ENCODE assay signal across 17 cellular contexts in genomic region chr11:22456993-22457748, GRCh38.
DNase-seq lines count a peak whose midpoint lies in the region; ATAC-seq and TF ChIP-seq lines count a peak whose summit lies in the region.
"Had no signal": no experiment of that assay in that cellular context is flagged by ENCODE, and none has a peak within 500 bp of the region (broad histone marks: within the 10 kb centered on the region; RNA-seq: fewer than 3 reads in every experiment).

No MANE protein-coding gene starts in this region.

- H3K9me3 ChIP-seq in SJCRH30 (replicated peaks) (peaks cover 15% of the 10 kb centered on the region), heart right ventricle (no peaks in the 10 kb centered on the region)
- H3K9me3 ChIP-seq: A549, SK-N-SH had no signal

- no peak overlapping the region for H3K4me3 Mint-ChIP-seq in mesothelial cell of epicardium
- H3K4me3 Mint-ChIP-seq: activated T-helper 17 cell treated with anti-CD3 and anti-CD28 coated beads, Interleukin-2, amount 50 U/mL, for 72 hours; natural killer cell had no signal

- 79 to 88% methylated on average over 1 of the region's 1 CpG for WGBS in heart right ventricle, 2 donors

- peaks cover 2% of the 10 kb centered on the region for H3K36me3 Mint-ChIP-seq in mesothelial cell of epicardium
- H3K36me3 Mint-ChIP-seq: natural killer cell had no signal

- DNase-seq in SIG-M5 treated with dmso at 0.1 percent for 504 hours (lab: John Stamatoyannopoulos, UW; ENCODE audit: unreplicated experiment) (peak; percentile 1), SIG-M5 (lab: John Stamatoyannopoulos, UW) (no peak), SJCRH30 (no peak), mesothelial cell of epicardium (ENCODE audit: low spot score in 2 of 2, unreplicated experiment in 2 of 2) (no peak), heart right ventricle (no peak), nucleus accumbens (lab: John Stamatoyannopoulos, UW) (no peak)
- no peak for DNase-seq in activated CD4-positive, alpha-beta T cell treated with anti-CD3 and anti-CD28 coated beads for 48 hours
- DNase-seq: brain microvascular endothelial cell, natural killer cell, NCI-H187 treated with DMSO at 0.1 percent for 48 hours, SK-N-SH, T-helper 9 cell had no signal

- peaks cover 5% of the 10 kb centered on the region for H3K9me3 Mint-ChIP-seq in mesothelial cell of epicardium
- H3K9me3 Mint-ChIP-seq: activated T-helper 17 cell treated with anti-CD3 and anti-CD28 coated beads, Interleukin-2, amount 50 U/mL, for 72 hours; natural killer cell had no signal

- peak overlapping the region; percentile 82; the same call in 1 of the 2 replicates for H3K27ac ChIP-seq in SJCRH30
- no peak overlapping the region for H3K27ac ChIP-seq in heart right ventricle
- H3K27ac ChIP-seq: A549, brain microvascular endothelial cell, C4-2B had no signal

- ATAC-seq in HG03469 (IDR thresholded peaks at IDR 0.05; ENCODE audit: unreplicated experiment) (no peak), heart right ventricle (no peak)
- ATAC-seq: A549; activated CD4-positive, CD25-positive, alpha-beta regulatory T cell treated with anti-CD3 and anti-CD28 coated beads, Interleukin-2, amount 50 U/mL, for 24 hours; activated T-helper 17 cell treated with anti-CD3 and anti-CD28 coated beads, Interleukin-2, amount 50 U/mL, for 72 hours; natural killer cell had no signal

- peak overlapping the region; percentile 30 for H3K27ac Mint-ChIP-seq in mesothelial cell of epicardium
- H3K27ac Mint-ChIP-seq: activated T-helper 17 cell treated with anti-CD3 and anti-CD28 coated beads, Interleukin-2, amount 50 U/mL, for 72 hours; natural killer cell had no signal

- H3K27me3 ChIP-seq in SJCRH30 (no peaks in the 10 kb centered on the region), heart right ventricle (no peaks in the 10 kb centered on the region)
- H3K27me3 ChIP-seq: brain microvascular endothelial cell had no signal

- H3K27me3 Mint-ChIP-seq in mesothelial cell of epicardium (ENCODE audit: low read depth): no peaks in the 10 kb centered on the region
- H3K27me3 Mint-ChIP-seq: activated T-helper 17 cell treated with anti-CD3 and anti-CD28 coated beads, Interleukin-2, amount 50 U/mL, for 72 hours had no signal

- H3K36me3 ChIP-seq in SJCRH30: no peaks in the 10 kb centered on the region
- no peaks in the 10 kb centered on the region for H3K36me3 ChIP-seq in heart right ventricle
- H3K36me3 ChIP-seq: brain microvascular endothelial cell had no signal

- H3K4me1 Mint-ChIP-seq in mesothelial cell of epicardium: peaks cover 34% of the 10 kb centered on the region
- H3K4me1 Mint-ChIP-seq: activated T-helper 17 cell treated with anti-CD3 and anti-CD28 coated beads, Interleukin-2, amount 50 U/mL, for 72 hours; natural killer cell had no signal

- H3K4me3 ChIP-seq in SJCRH30 (no peak overlapping the region), heart right ventricle (no peak overlapping the region)
- H3K4me3 ChIP-seq: A549 had no signal

- TF ChIP-seq CTCF in mesothelial cell of epicardium (IDR thresholded peaks at IDR 0.05; ENCODE audit: unreplicated experiment) (no peak), heart right ventricle (IDR thresholded peaks at IDR 0.05) (no peak)

- intact Hi-C loops in heart right ventricle (cut with DNase I): loop anchor here in 1 of 10 donors (10.0 kb wide), 1 partner anchor 122 kb away; the partner anchor contains the start of gene SLC17A6

- H3K4me1 ChIP-seq in SJCRH30 (peaks cover 62% of the 10 kb centered on the region), heart right ventricle (no peaks in the 10 kb centered on the region)
- H3K4me1 ChIP-seq: A549 had no signal
